ENCODE assay signal across 8 cellular contexts in genomic region chr3:45593708-45594601, GRCh38. TPM values are rescaled to one million over a fixed set of nuclear protein-coding genes. Genes with fewer than 3 reads are reported as not detected.
DNase-seq lines count a peak whose midpoint lies in the region; ATAC-seq, FAIRE-seq and TF ChIP-seq lines count a peak whose summit lies in the region.

No MANE protein-coding gene starts in this region.

- no peak for TF ChIP-seq RAD21 in HCT116 (IDR thresholded peaks at IDR 0.05; ENCODE audit: low read depth)

- peak overlapping the region; percentile 56 to 75 for H3K4me3 ChIP-seq in HCT116 (replicated peaks in 1 of 2; ENCODE audit: low read depth in 1 of 2, low read length in 2 of 2)

- H3K4me2 ChIP-seq in HCT116 (ENCODE audit: low read length): peak overlapping the region; percentile 91

- ATAC-seq in HCT116 (peak; percentile 89), GM18870 (IDR thresholded peaks at IDR 0.05; ENCODE audit: unreplicated experiment) (no peak)

- POLR2A ChIA-PET in HCT116 (lab: Charles Lee): no interaction called here

- H3K9me2 ChIP-seq in HCT116 (ENCODE audit: insufficient read depth): no peaks in the 10 kb centered on the region

- H4K20me1 ChIP-seq in HCT116 (ENCODE audit: insufficient read depth): no peaks in the 10 kb centered on the region

- no peak for TF ChIP-seq CTCF in HCT116 (IDR thresholded peaks at IDR 0.05 in 2 of 3, conservative IDR thresholded peaks at IDR 0.05 in 1 of 3; ENCODE audit: borderline replicate concordance in 1 of 3, insufficient read depth in 1 of 3, low read depth in 2 of 3, low read length in 2 of 3)

- H3K27ac ChIP-seq in HCT116 (ENCODE audit: low read depth, low read length): peak overlapping the region; percentile 94

- in situ Hi-C loops in T47D (cut with HindIII; ENCODE audit: low pct_unique_long_range_greater_than_20kb, low sequenced_read_pairs): no loop called here

- H3K79me2 ChIP-seq in HCT116 (ENCODE audit: insufficient read depth, low read length): peaks cover 49% of the 10 kb centered on the region

- H3K4me1 ChIP-seq in HCT116 (ENCODE audit: control insufficient read depth in 1 of 2, insufficient read depth in 2 of 2, low read length in 2 of 2): peaks cover 12 to 38% of the 10 kb centered on the region in 2 experiments

- no TSS peak for BruUV-seq in HCT116 (replicated peaks; lab: Mats Ljungman, UMichigan)

- TF ChIP-seq POLR2A in GM12891 (IDR thresholded peaks at IDR 0.05; ENCODE audit: low read depth, low read length): no peak; the same call in 1 of the 2 replicates
- peak; percentile 50 for TF ChIP-seq POLR2A in HCT116 (IDR thresholded peaks at IDR 0.05; ENCODE audit: borderline replicate concordance, extremely low read depth, insufficient read depth, insufficient read length)

- DNase-seq in GM12891 (ENCODE audit: insufficient read length, low spot score) (peak; percentile 88), HCT116 (ENCODE audit: low read depth, low spot score) (peak; percentile 47), MV-4-11 (lab: John Stamatoyannopoulos, UW) (peak; percentile 47), UCSD-AML1 (lab: John Stamatoyannopoulos, UW; ENCODE audit: unreplicated experiment) (peak; percentile 88), T47D (ENCODE audit: low read depth in 1 of 2, low spot score in 1 of 2) (peak; percentile 78 to 81), iPS-NIHi11 (ENCODE audit: low spot score) (peak; percentile 94)
- DNase-seq in stimulated activated CD4-positive, alpha-beta T cell treated with anti-CD3 and anti-CD28 coated beads, Interleukin-12 subunit alpha, Interleukin-12 subunit beta, amount 100 ng/mL, for 48 hours (ENCODE audit: low read depth in 2 of 3, low spot score in 1 of 3): peak; percentile 42 to 64 (median 44)

- no peaks in the 10 kb centered on the region; a peak in 1 of 4 replicates for H3K9me3 ChIP-seq in HCT116 (ENCODE audit: control insufficient read depth in 1 of 2, insufficient read depth in 1 of 2, low read depth in 1 of 2, low read length in 2 of 2)

- peak; percentile 93 for FAIRE-seq in GM12891 (lab: Jason Lieb, UNC)

- intact Hi-C loops in HCT116 (cut with micrococcal nuclease): loop anchor here (1.0 to 2.0 kb wide), 3 partner anchors 28 to 239 kb away; no protein-coding TSS in a partner anchor

- H3K9ac ChIP-seq in HCT116 (ENCODE audit: low read length): peak overlapping the region; percentile 88

- H3K36me3 ChIP-seq in HCT116 (ENCODE audit: control insufficient read depth in 1 of 2, insufficient read depth in 2 of 2, low read length in 2 of 2): 0 out of 4 replicates have a peak, but pooled peaks cover 0 to 3% of the 10 kb centered on the region in 2 experiments

- H3K27me3 ChIP-seq in HCT116 (ENCODE audit: insufficient read depth, low read length): no peaks in the 10 kb centered on the region

- CTCF ChIA-PET in HCT116 (lab: Charles Lee): interaction anchor here (0.8 kb wide), 1 partner anchor 63 kb away, joined by 4 read pairs; no protein-coding TSS in a partner anchor

- RAD21 ChIA-PET in HCT116 (lab: Charles Lee; ENCODE audit: low non-redundant PET in 1 of 2, low total read pairs in 2 of 2, uncharacterized antibody in 2 of 2, unreplicated experiment in 2 of 2): no interaction called here

- H2AFZ ChIP-seq in HCT116 (ENCODE audit: low read depth, low read length, poor library complexity, severe bottlenecking): peak overlapping the region; percentile 57

TF ChIP-seq in GM12891, 5 proteins besides CTCF, POLR2A, EP300 and RAD21:
- peak; percentile 56 for TF ChIP-seq TAF1 (IDR thresholded peaks at IDR 0.05; ENCODE audit: low read depth, low read length)
- TF ChIP-seq PAX5 (IDR thresholded peaks at IDR 0.05; ENCODE audit: insufficient read depth, low read length, severe bottlenecking): no peak

TF ChIP-seq in HCT116, 20 proteins besides CTCF, POLR2A, EP300 and RAD21:
- peak; percentile 85 for TF ChIP-seq SIN3A (IDR thresholded peaks at IDR 0.05; ENCODE audit: low read depth)
- TF ChIP-seq EGR1 (IDR thresholded peaks at IDR 0.05; ENCODE audit: low read depth): peak; percentile 39
- TF ChIP-seq EZH2 (IDR thresholded peaks at IDR 0.05): no peak
- no peak for TF ChIP-seq ZBTB33 (IDR thresholded peaks at IDR 0.05; ENCODE audit: extremely low read depth, insufficient replicate concordance, low read length)
- TF ChIP-seq ZFX (IDR thresholded peaks at IDR 0.05): peak; percentile 94
- TF ChIP-seq CBX3 (IDR thresholded peaks at IDR 0.05; ENCODE audit: low read depth): no peak; the same call in 1 of the 2 replicates
- TF ChIP-seq CEBPB (IDR thresholded peaks at IDR 0.05; ENCODE audit: low read depth): no peak
- no peak for TF ChIP-seq JUND (IDR thresholded peaks at IDR 0.05)
- TF ChIP-seq ELF1 (IDR thresholded peaks at IDR 0.05; ENCODE audit: borderline replicate concordance, low read depth): no peak; the same call in 1 of the 2 replicates
- TF ChIP-seq TCF7L2 (IDR thresholded peaks at IDR 0.05; ENCODE audit: borderline replicate concordance, extremely low read depth, insufficient read depth, insufficient read length): peak; percentile 24
- TF ChIP-seq POLR2AphosphoS5 (IDR thresholded peaks at IDR 0.05; ENCODE audit: low read depth, low read length): peak; percentile 79
- TF ChIP-seq YY1 (IDR thresholded peaks at IDR 0.05; ENCODE audit: extremely low read depth, insufficient replicate concordance, low read depth, low read length): no peak
- TF ChIP-seq REST (IDR thresholded peaks at IDR 0.05; ENCODE audit: low read depth): no peak
- no peak; the same call in 1 of the 2 replicates for TF ChIP-seq SP1 (IDR thresholded peaks at IDR 0.05; ENCODE audit: low read depth)
- TF ChIP-seq SRF (IDR thresholded peaks at IDR 0.05; ENCODE audit: low read depth): no peak

RNA-seq across cellular contexts. Expression of gene LIMD1, which starts 0.6 kb away (rescaled TPM):
- 13.0 TPM for polyA plus RNA-seq in GM12891 (2012; ENCODE audit: low read depth, missing spikeins)
- total RNA-seq in HCT116 (2021; ENCODE audit: unreplicated experiment): 40.8 TPM
- 18.7 and 23.4 TPM in 2 replicates for polyA plus RNA-seq in HCT116 (2012)

Comparison
In these comparisons a context has a peak if more than half of its experiments do, and no peak if none do; other contexts are left out.
1. DNase-seq: peak in every context shown above with its lines; median percentile 94 in iPS-NIHi11; 88 in GM12891; 88 in UCSD-AML1; 80 in T47D; 47 in HCT116; 47 in MV-4-11; 44 in stimulated activated CD4-positive, alpha-beta T cell treated with anti-CD3 and anti-CD28 coated beads, Interleukin-12 subunit alpha, Interleukin-12 subunit beta, amount 100 ng/mL, for 48 hours.